19 cellular contexts compared by ENCODE assay signal in genomic region chr9:111114486-111114885, GRCh38.
DNase-seq lines count a peak whose midpoint lies in the region; ATAC-seq and FAIRE-seq lines count a peak whose summit lies in the region.
"Had no signal": no experiment of that assay in that cellular context is flagged by ENCODE, and none has a peak within 500 bp of the region (broad histone marks: within the 10 kb centered on the region; RNA-seq: fewer than 3 reads in every experiment).

No MANE protein-coding gene starts in this region.

- peaks cover 26% of the 10 kb centered on the region for H3F3A ChIP-seq in GM23248 (ENCODE audit: insufficient read depth)

- no peaks in the 10 kb centered on the region for H3K79me2 ChIP-seq in GM23248 (ENCODE audit: insufficient read depth)

- in situ Hi-C loops in GM23248 (cut with MboI): no loop called here

- peaks cover 35% of the 10 kb centered on the region for H3K4me1 ChIP-seq in GM23248 (ENCODE audit: insufficient read depth)
- peaks cover 15% of the 10 kb centered on the region for H3K4me1 ChIP-seq in adipocyte (ENCODE audit: control insufficient read depth, insufficient read depth, low read length)
- H3K4me1 ChIP-seq: BE2C, Caco-2, HAP-1 had no signal

- no peak overlapping the region for H3K27ac ChIP-seq in GM23248
- H3K27ac ChIP-seq: 22Rv1, HL-60 had no signal

- H3K9ac ChIP-seq in GM23248 (no peak overlapping the region), adipocyte (ENCODE audit: low read length) (no peak overlapping the region)

- no peak overlapping the region for H3K27ac Mint-ChIP-seq in T-helper 2 cell treated with Interferon-gamma antibody and Interleukin-4, amounts not matched to agents 5 μg/mL and 100 μg/mL, for 36 hours
- H3K27ac Mint-ChIP-seq: CD4-positive, CD25-positive, alpha-beta regulatory T cell had no signal

- H3K9me3 Mint-ChIP-seq in T-helper 2 cell treated with Interferon-gamma antibody and Interleukin-4, amounts not matched to agents 5 μg/mL and 100 μg/mL, for 36 hours: no peaks in the 10 kb centered on the region

- no peak for ATAC-seq in HG02840 (IDR thresholded peaks at IDR 0.05; ENCODE audit: low FRiP score, unreplicated experiment)

- peak overlapping the region; percentile 20 for H3K4me2 ChIP-seq in GM23248 (ENCODE audit: unreplicated experiment)

- H2AFZ ChIP-seq in GM23248: peak overlapping the region; percentile 69

- H3K4me3 ChIP-seq in GM23248 (no peak overlapping the region), adipocyte (ENCODE audit: low read length) (no peak overlapping the region)
- H3K4me3 ChIP-seq: HAP-1 had no signal

- no peaks in the 10 kb centered on the region for H3K27me3 ChIP-seq in GM23248 (replicated peaks; ENCODE audit: insufficient read depth)
- no peaks in the 10 kb centered on the region for H3K27me3 ChIP-seq in adipocyte (replicated peaks; ENCODE audit: control insufficient read depth, insufficient read depth, low read length)
- H3K27me3 ChIP-seq: BE2C had no signal

- peak; percentile 40 for FAIRE-seq in A204.1 (lab: Jason Lieb, UNC)
- peak; percentile 53 for FAIRE-seq in frontal cortex (lab: Jason Lieb, UNC)
- FAIRE-seq: D721Med, G401.6, GM12892, GM18507 had no signal

- no peaks in the 10 kb centered on the region for H3K4me1 Mint-ChIP-seq in T-helper 2 cell treated with Interferon-gamma antibody and Interleukin-4, amounts not matched to agents 5 μg/mL and 100 μg/mL, for 36 hours (ENCODE audit: low read depth)
- H3K4me1 Mint-ChIP-seq: CD4-positive, CD25-positive, alpha-beta regulatory T cell had no signal

- WGBS in GM23248 (ENCODE audit: low coverage in 1 of 2, low lambda C conversion rate in 2 of 2, missing lambda C conversion rate in 2 of 2), 2 experiments: 22 to 24% methylated on average over 1 of the region's 1 CpG

- H3K36me3 ChIP-seq in GM23248 (ENCODE audit: low read depth) (no peaks in the 10 kb centered on the region), adipocyte (ENCODE audit: control insufficient read depth, insufficient read depth, low read length, severe bottlenecking) (no peaks in the 10 kb centered on the region)
- H3K36me3 ChIP-seq: BE2C, HAP-1 had no signal

- H3K36me3 Mint-ChIP-seq in T-helper 2 cell treated with Interferon-gamma antibody and Interleukin-4, amounts not matched to agents 5 μg/mL and 100 μg/mL, for 36 hours (ENCODE audit: low read depth): no peaks in the 10 kb centered on the region
- H3K36me3 Mint-ChIP-seq: CD4-positive, CD25-positive, alpha-beta regulatory T cell had no signal

- H3K4me3 Mint-ChIP-seq in T-helper 2 cell treated with Interferon-gamma antibody and Interleukin-4, amounts not matched to agents 5 μg/mL and 100 μg/mL, for 36 hours: no peak overlapping the region
- H3K4me3 Mint-ChIP-seq: CD4-positive, CD25-positive, alpha-beta regulatory T cell had no signal

- DNase-seq in GM23248 (peak; percentile 42), adipocyte (ENCODE audit: low read depth) (peak; percentile 64), frontal cortex (ENCODE audit: low spot score in 2 of 2) (no peak), activated gamma-delta T cell (lab: John Stamatoyannopoulos, UW) (no peak), cerebellar cortex (ENCODE audit: low spot score) (no peak)
- DNase-seq in T-helper 2 cell treated with Interferon-gamma antibody and Interleukin-4, amounts not matched to agents 5 μg/mL and 100 μg/mL, for 36 hours (ENCODE audit: low spot score): no peak
- DNase-seq: BE2C; C1 segment of cervical spinal cord; Caco-2; CD4-positive, CD25-positive, alpha-beta regulatory T cell had no signal

- no peaks in the 10 kb centered on the region for H3K9me3 ChIP-seq in GM23248 (ENCODE audit: low read depth)
- no peaks in the 10 kb centered on the region for H3K9me3 ChIP-seq in adipocyte (ENCODE audit: control insufficient read depth, low read length)
- H3K9me3 ChIP-seq: BE2C, HAP-1 had no signal

- H4K20me1 ChIP-seq in GM23248 (ENCODE audit: insufficient read depth): no peaks in the 10 kb centered on the region

- H3K27me3 Mint-ChIP-seq in T-helper 2 cell treated with Interferon-gamma antibody and Interleukin-4, amounts not matched to agents 5 μg/mL and 100 μg/mL, for 36 hours (ENCODE audit: low read depth): no peaks in the 10 kb centered on the region
- H3K27me3 Mint-ChIP-seq: CD4-positive, CD25-positive, alpha-beta regulatory T cell had no signal

- H3K9me2 ChIP-seq in GM23248 (ENCODE audit: insufficient read depth): no peaks in the 10 kb centered on the region

Comparison
In these comparisons a context has a peak if more than half of its experiments do, and no peak if none do; other contexts are left out.
1. DNase-seq: peak in GM23248 (single experiment) and adipocyte (single experiment); none in frontal cortex (0 of 2), activated gamma-delta T cell (single experiment), T-helper 2 cell treated with Interferon-gamma antibody and Interleukin-4, amounts not matched to agents 5 μg/mL and 100 μg/mL, for 36 hours (single experiment) and cerebellar cortex (single experiment).